15 cellular contexts compared by ENCODE assay signal in the genomic region with DNA sequence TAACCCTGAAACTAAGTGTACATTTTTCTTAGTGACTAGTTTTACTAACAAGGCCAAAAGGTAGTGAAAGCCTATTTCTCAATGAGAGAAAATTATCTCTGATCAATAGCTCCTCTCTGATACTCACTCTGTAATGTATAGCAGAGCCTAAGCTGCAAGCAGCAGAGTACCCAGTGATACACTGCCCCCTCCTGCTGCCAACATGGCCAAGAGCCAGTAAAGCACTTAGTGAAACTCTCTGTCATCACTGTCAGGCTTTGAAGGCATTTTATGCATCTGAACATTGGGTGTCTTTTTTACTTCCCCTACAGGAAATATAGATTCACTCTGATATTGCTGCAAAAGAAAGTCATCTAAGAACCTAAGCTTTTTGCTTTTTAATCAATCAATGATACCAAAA.
DNase-seq lines count a peak whose midpoint lies in the region; ATAC-seq lines count a peak whose summit lies in the region.
"Had no signal": no experiment of that assay in that cellular context is flagged by ENCODE, and none has a peak within 500 bp of the region (broad histone marks: within the 10 kb centered on the region; RNA-seq: fewer than 3 reads in every experiment).

No MANE protein-coding gene starts in this region.

- intact Hi-C loops in activated T-helper 1 cell treated with anti-CD3 and anti-CD28 coated beads, Interleukin-12 subunit alpha, Interleukin-12 subunit beta, Interleukin-2, Interleukin-4 antibody, amounts not matched to agents 30 ng/mL and 10 ng/mL and 1 ng/mL, durations not matched to agents 14 hours and 24 hours and 36 hours (cut with micrococcal nuclease) = no loop called here

- peaks cover 3% of the 10 kb centered on the region for H3K9me3 Mint-ChIP-seq in activated T-helper 1 cell treated with anti-CD3 and anti-CD28 coated beads, Interleukin-12 subunit alpha, Interleukin-12 subunit beta, Interleukin-2, Interleukin-4 antibody, amounts not matched to agents 30 ng/mL and 10 ng/mL and 1 ng/mL, durations not matched to agents 14 hours and 24 hours and 36 hours

- no peaks in the 10 kb centered on the region for H3K4me1 Mint-ChIP-seq in activated T-helper 1 cell treated with anti-CD3 and anti-CD28 coated beads, Interleukin-12 subunit alpha, Interleukin-12 subunit beta, Interleukin-2, Interleukin-4 antibody, amounts not matched to agents 30 ng/mL and 10 ng/mL and 1 ng/mL, durations not matched to agents 14 hours and 24 hours and 36 hours (ENCODE audit: low read depth)
- H3K4me1 Mint-ChIP-seq: B cell had no signal

- no peak overlapping the region for H3K27ac Mint-ChIP-seq in activated T-helper 1 cell treated with anti-CD3 and anti-CD28 coated beads, Interleukin-12 subunit alpha, Interleukin-12 subunit beta, Interleukin-2, Interleukin-4 antibody, amounts not matched to agents 30 ng/mL and 10 ng/mL and 1 ng/mL, durations not matched to agents 14 hours and 24 hours and 36 hours
- H3K27ac Mint-ChIP-seq: B cell had no signal

- H3K27me3 Mint-ChIP-seq in activated T-helper 1 cell treated with anti-CD3 and anti-CD28 coated beads, Interleukin-12 subunit alpha, Interleukin-12 subunit beta, Interleukin-2, Interleukin-4 antibody, amounts not matched to agents 30 ng/mL and 10 ng/mL and 1 ng/mL, durations not matched to agents 14 hours and 24 hours and 36 hours (ENCODE audit: insufficient read depth) = no peaks in the 10 kb centered on the region
- H3K27me3 Mint-ChIP-seq: B cell had no signal

- ATAC-seq in esophagus mucosa = no peak
- ATAC-seq in GM18519 (IDR thresholded peaks at IDR 0.05; ENCODE audit: low FRiP score, unreplicated experiment) = no peak
- ATAC-seq: activated CD4-positive, CD25-positive, alpha-beta regulatory T cell treated with anti-CD3 and anti-CD28 coated beads, Interleukin-2, amount 50 U/mL, for 24 hours; left lobe of liver; pancreas had no signal

- H3K4me3 Mint-ChIP-seq in activated T-helper 1 cell treated with anti-CD3 and anti-CD28 coated beads, Interleukin-12 subunit alpha, Interleukin-12 subunit beta, Interleukin-2, Interleukin-4 antibody, amounts not matched to agents 30 ng/mL and 10 ng/mL and 1 ng/mL, durations not matched to agents 14 hours and 24 hours and 36 hours = no peak overlapping the region
- H3K4me3 Mint-ChIP-seq: B cell had no signal

- no peaks in the 10 kb centered on the region for H3K36me3 Mint-ChIP-seq in activated T-helper 1 cell treated with anti-CD3 and anti-CD28 coated beads, Interleukin-12 subunit alpha, Interleukin-12 subunit beta, Interleukin-2, Interleukin-4 antibody, amounts not matched to agents 30 ng/mL and 10 ng/mL and 1 ng/mL, durations not matched to agents 14 hours and 24 hours and 36 hours (ENCODE audit: low read depth)

- DNase-seq in DMS 273 (lab: John Stamatoyannopoulos, UW; ENCODE audit: unreplicated experiment) (peak; percentile 93), NCI-H2081 (lab: John Stamatoyannopoulos, UW) (peak; percentile 62 to 90), SHP77 (lab: John Stamatoyannopoulos, UW) (peak; percentile 34 to 41), left kidney (ENCODE audit: low read depth, low spot score) (peak; percentile 24), dermis blood vessel endothelial cell (no peak)
- DNase-seq in activated T-helper 1 cell treated with anti-CD3 and anti-CD28 coated beads, Interleukin-12 subunit alpha, Interleukin-12 subunit beta, Interleukin-2, Interleukin-4 antibody, amounts not matched to agents 30 ng/mL and 10 ng/mL and 1 ng/mL, durations not matched to agents 14 hours and 24 hours and 36 hours (ENCODE audit: low spot score) = no peak
- DNase-seq: activated effector memory CD4-positive, alpha-beta T cell treated with Interleukin-2 at 50 U/mL for 16 hours; caudate nucleus; pancreas; stimulated activated CD4-positive, alpha-beta T cell treated with anti-CD3 and anti-CD28 coated beads, Interleukin-4, amount 100 ng/mL, for 1 hour had no signal

Comparison
In these comparisons a context has a peak if more than half of its experiments do, and no peak if none do; other contexts are left out.
1. DNase-seq: peak in DMS 273 (single experiment), NCI-H2081 (2 of 2), SHP77 (2 of 2) and left kidney (single experiment); none in activated T-helper 1 cell treated with anti-CD3 and anti-CD28 coated beads, Interleukin-12 subunit alpha, Interleukin-12 subunit beta, Interleukin-2, Interleukin-4 antibody, amounts not matched to agents 30 ng/mL and 10 ng/mL and 1 ng/mL, durations not matched to agents 14 hours and 24 hours and 36 hours (single experiment) and dermis blood vessel endothelial cell (single experiment).